In the genomic region with DNA sequence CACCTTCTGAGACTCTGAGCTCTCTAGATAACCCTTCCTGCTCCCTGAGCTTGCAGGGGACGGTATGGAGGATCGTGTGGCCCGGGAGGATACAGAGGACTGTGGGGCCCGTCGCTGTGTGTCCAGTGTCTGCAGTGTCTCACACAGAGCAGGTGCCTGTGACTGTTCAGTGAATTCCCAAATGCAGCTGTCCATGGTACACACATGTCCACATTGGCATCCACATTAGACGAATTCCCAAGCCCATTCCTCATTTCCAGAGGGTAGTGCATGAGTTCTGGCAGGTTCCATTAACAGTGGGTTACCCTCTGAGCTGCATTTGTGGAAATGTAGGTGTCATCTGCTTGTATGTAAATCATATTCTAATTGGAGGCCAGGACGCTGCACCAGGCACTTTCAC, we compare ENCODE assay signal across 27 cellular contexts. TPM values are rescaled to one million over a fixed set of nuclear protein-coding genes. Genes with fewer than 3 reads are reported as not detected.
"Had no signal": no experiment of that assay in that cellular context is flagged by ENCODE, and none has a peak within 500 bp of the region (broad histone marks: within the 10 kb centered on the region; RNA-seq: fewer than 3 reads in every experiment).

No MANE protein-coding gene starts in this region.

- H3K27ac Mint-ChIP-seq: activated CD4-positive, alpha-beta memory T cell treated with anti-CD3 and anti-CD28 coated beads, Interleukin-2, amount 10 ng/mL, durations not matched to agents 7 days and 5 days; activated CD4-positive, alpha-beta T cell treated with anti-CD3 and anti-CD28 coated beads, Interleukin-2, amount 10 ng/mL, durations not matched to agents 24 days and 14 days; activated naive CD4-positive, alpha-beta T cell treated with anti-CD3 and anti-CD28 coated beads, Interleukin-2, amount 10 ng/mL, durations not matched to agents 7 days and 5 days; activated naive CD8-positive, alpha-beta T cell treated with anti-CD3 and anti-CD28 coated beads, Interleukin-2, amount 10 ng/mL, durations not matched to agents 7 days and 5 days; activated T-cell treated with anti-CD3 and anti-CD28 coated beads, Interleukin-2, amount 50 U/mL, for 24 hours; brain; effector memory CD8-positive, alpha-beta T cell; immature natural killer cell; natural killer cell; neural progenitor cell; stimulated activated naive CD8-positive, alpha-beta T cell treated with anti-CD3 and anti-CD28 coated beads, Interleukin-15, amount 100 ng/mL, for 72 hours; T-helper 17 cell had no signal

- H3K4me3 Mint-ChIP-seq: activated CD4-positive, alpha-beta memory T cell treated with anti-CD3 and anti-CD28 coated beads, Interleukin-2, amount 10 ng/mL, durations not matched to agents 7 days and 5 days; activated CD4-positive, alpha-beta T cell treated with anti-CD3 and anti-CD28 coated beads, Interleukin-2, amount 10 ng/mL, durations not matched to agents 24 days and 14 days; activated naive CD4-positive, alpha-beta T cell treated with anti-CD3 and anti-CD28 coated beads, Interleukin-2, amount 10 ng/mL, durations not matched to agents 7 days and 5 days; activated naive CD8-positive, alpha-beta T cell treated with anti-CD3 and anti-CD28 coated beads, Interleukin-2, amount 10 ng/mL, durations not matched to agents 7 days and 5 days; activated T-cell treated with anti-CD3 and anti-CD28 coated beads, Interleukin-2, amount 50 U/mL, for 24 hours; effector memory CD8-positive, alpha-beta T cell; immature natural killer cell; natural killer cell; neural progenitor cell; stimulated activated naive CD8-positive, alpha-beta T cell treated with anti-CD3 and anti-CD28 coated beads, Interleukin-15, amount 100 ng/mL, for 72 hours had no signal

- DNase-seq: activated CD4-positive, alpha-beta memory T cell treated with anti-CD3 and anti-CD28 coated beads, Interleukin-2, amount 10 ng/mL, durations not matched to agents 7 days and 5 days; activated CD4-positive, alpha-beta T cell treated with anti-CD3 and anti-CD28 coated beads, Interleukin-2, amount 10 ng/mL, durations not matched to agents 24 days and 14 days; activated CD4-positive, CD25-positive, alpha-beta regulatory T cell treated with anti-CD3 and anti-CD28 coated beads, Interleukin-2, amount 50 U/mL, for 72 hours; activated CD8-positive, alpha-beta memory T cell treated with anti-CD3 and anti-CD28 coated beads, Interleukin-2, amount 50 U/mL, for 48 hours; activated gamma-delta T cell; activated naive CD4-positive, alpha-beta T cell treated with anti-CD3 and anti-CD28 coated beads, Interleukin-2, amount 10 ng/mL, durations not matched to agents 7 days and 5 days; activated naive CD8-positive, alpha-beta T cell treated with anti-CD3 and anti-CD28 coated beads, Interleukin-2, amount 10 ng/mL, durations not matched to agents 7 days and 5 days; activated T-cell treated with anti-CD3 and anti-CD28 coated beads, Interleukin-2, amount 50 U/mL, for 24 hours; dorsolateral prefrontal cortex; effector memory CD8-positive, alpha-beta T cell; heart left ventricle; hypothalamus; immature natural killer cell; kidney; left colon; mesenchymal stem cell; natural killer cell; stimulated activated CD4-positive, alpha-beta T cell treated with anti-CD3 and anti-CD28 coated beads, Interleukin-2, amount 100 ng/mL, for 48 hours; stimulated activated naive CD8-positive, alpha-beta T cell treated with anti-CD3 and anti-CD28 coated beads, Interleukin-15, amount 100 ng/mL, for 72 hours; substantia nigra; T-helper 17 cell; T1000; upper lobe of left lung; WERI-Rb-1 had no signal

- H3K36me3 Mint-ChIP-seq: activated naive CD4-positive, alpha-beta T cell treated with anti-CD3 and anti-CD28 coated beads, Interleukin-2, amount 10 ng/mL, durations not matched to agents 7 days and 5 days; activated naive CD8-positive, alpha-beta T cell treated with anti-CD3 and anti-CD28 coated beads, Interleukin-2, amount 10 ng/mL, durations not matched to agents 7 days and 5 days; brain; immature natural killer cell; natural killer cell; neural progenitor cell had no signal

- H3K4me1 Mint-ChIP-seq: activated CD4-positive, alpha-beta memory T cell treated with anti-CD3 and anti-CD28 coated beads, Interleukin-2, amount 10 ng/mL, durations not matched to agents 7 days and 5 days; activated CD4-positive, alpha-beta T cell treated with anti-CD3 and anti-CD28 coated beads, Interleukin-2, amount 10 ng/mL, durations not matched to agents 24 days and 14 days; activated naive CD4-positive, alpha-beta T cell treated with anti-CD3 and anti-CD28 coated beads, Interleukin-2, amount 10 ng/mL, durations not matched to agents 7 days and 5 days; activated naive CD8-positive, alpha-beta T cell treated with anti-CD3 and anti-CD28 coated beads, Interleukin-2, amount 10 ng/mL, durations not matched to agents 7 days and 5 days; brain; immature natural killer cell; natural killer cell; stimulated activated naive CD8-positive, alpha-beta T cell treated with anti-CD3 and anti-CD28 coated beads, Interleukin-15, amount 100 ng/mL, for 72 hours; T-helper 17 cell had no signal

- H3K27me3 Mint-ChIP-seq: activated CD4-positive, alpha-beta memory T cell treated with anti-CD3 and anti-CD28 coated beads, Interleukin-2, amount 10 ng/mL, durations not matched to agents 7 days and 5 days; activated CD4-positive, alpha-beta T cell treated with anti-CD3 and anti-CD28 coated beads, Interleukin-2, amount 10 ng/mL, durations not matched to agents 24 days and 14 days; activated naive CD8-positive, alpha-beta T cell treated with anti-CD3 and anti-CD28 coated beads, Interleukin-2, amount 10 ng/mL, durations not matched to agents 7 days and 5 days; activated T-cell treated with anti-CD3 and anti-CD28 coated beads, Interleukin-2, amount 50 U/mL, for 24 hours; stimulated activated naive CD8-positive, alpha-beta T cell treated with anti-CD3 and anti-CD28 coated beads, Interleukin-15, amount 100 ng/mL, for 72 hours had no signal

- H3K9me3 Mint-ChIP-seq: activated CD4-positive, alpha-beta memory T cell treated with anti-CD3 and anti-CD28 coated beads, Interleukin-2, amount 10 ng/mL, durations not matched to agents 7 days and 5 days; activated CD4-positive, alpha-beta T cell treated with anti-CD3 and anti-CD28 coated beads, Interleukin-2, amount 10 ng/mL, durations not matched to agents 24 days and 14 days; activated naive CD4-positive, alpha-beta T cell treated with anti-CD3 and anti-CD28 coated beads, Interleukin-2, amount 10 ng/mL, durations not matched to agents 7 days and 5 days; activated naive CD8-positive, alpha-beta T cell treated with anti-CD3 and anti-CD28 coated beads, Interleukin-2, amount 10 ng/mL, durations not matched to agents 7 days and 5 days; activated T-cell treated with anti-CD3 and anti-CD28 coated beads, Interleukin-2, amount 50 U/mL, for 24 hours; effector memory CD8-positive, alpha-beta T cell; immature natural killer cell; natural killer cell; neural progenitor cell; stimulated activated naive CD8-positive, alpha-beta T cell treated with anti-CD3 and anti-CD28 coated beads, Interleukin-15, amount 100 ng/mL, for 72 hours had no signal

- ATAC-seq: effector memory CD8-positive, alpha-beta T cell; heart left ventricle; left colon; natural killer cell; stimulated activated naive CD8-positive, alpha-beta T cell treated with anti-CD3 and anti-CD28 coated beads, Interleukin-15, amount 100 ng/mL, for 72 hours; T-helper 17 cell had no signal

- FAIRE-seq: kidney had no signal

RNA-seq across cellular contexts. Expression of a gene that starts 39.5 kb away (rescaled TPM):
- total RNA-seq: fibroblast of villous mesenchyme had no signal
